Comparison of ENCODE assay signal across 13 cellular contexts in genomic region chr2:102436284-102436683, GRCh38. TPM values are rescaled to one million over a fixed set of nuclear protein-coding genes. Genes with fewer than 3 reads are reported as not detected.
DNase-seq lines count a peak whose midpoint lies in the region; ATAC-seq lines count a peak whose summit lies in the region.
"Had no signal": no experiment of that assay in that cellular context is flagged by ENCODE, and none has a peak within 500 bp of the region (broad histone marks: within the 10 kb centered on the region; RNA-seq: fewer than 3 reads in every experiment).

No MANE protein-coding gene starts in this region.

- H3K27ac Mint-ChIP-seq in T-helper 2 cell treated with Interferon-gamma antibody and Interleukin-4, amounts not matched to agents 5 μg/mL and 100 μg/mL, for 36 hours: no peak overlapping the region

- no peaks in the 10 kb centered on the region for H3K27me3 ChIP-seq in effector memory CD4-positive, alpha-beta T cell (replicated peaks; ENCODE audit: control insufficient read depth, insufficient read depth, low read length, poor library complexity, severe bottlenecking)

- peak; percentile 55 for DNase-seq in T-helper 2 cell treated with Interferon-gamma antibody and Interleukin-4, amounts not matched to agents 5 μg/mL and 100 μg/mL, for 36 hours (ENCODE audit: low spot score)
- DNase-seq in T-helper 2 cell (no peak), Kasumi-1 (lab: John Stamatoyannopoulos, UW) (peak; percentile 9 to 21), renal cortical epithelial cell (ENCODE audit: low read depth) (peak; percentile 79), NCI-H1417 (lab: John Stamatoyannopoulos, UW) (no peak)
- peak in 2 of 3 donors; percentile 4 to 5 for DNase-seq in effector memory CD4-positive, alpha-beta T cell
- DNase-seq: left colon, NCI-H2227 treated with DMSO at 0.1 percent for 48 hours, psoas muscle had no signal

- no peaks in the 10 kb centered on the region for H3K9me3 ChIP-seq in effector memory CD4-positive, alpha-beta T cell (ENCODE audit: control insufficient read depth, low read length)
- H3K9me3 ChIP-seq: psoas muscle had no signal

- H3K4me1 Mint-ChIP-seq in T-helper 2 cell treated with Interferon-gamma antibody and Interleukin-4, amounts not matched to agents 5 μg/mL and 100 μg/mL, for 36 hours (ENCODE audit: low read depth): peaks cover 31% of the 10 kb centered on the region

- H3K27me3 Mint-ChIP-seq in T-helper 2 cell treated with Interferon-gamma antibody and Interleukin-4, amounts not matched to agents 5 μg/mL and 100 μg/mL, for 36 hours (ENCODE audit: low read depth): no peaks in the 10 kb centered on the region

- H3K36me3 Mint-ChIP-seq in T-helper 2 cell treated with Interferon-gamma antibody and Interleukin-4, amounts not matched to agents 5 μg/mL and 100 μg/mL, for 36 hours (ENCODE audit: low read depth): peaks cover 6% of the 10 kb centered on the region

- no peaks in the 10 kb centered on the region for H3K4me1 ChIP-seq in effector memory CD4-positive, alpha-beta T cell (ENCODE audit: control insufficient read depth, insufficient read depth, low read length, poor library complexity, severe bottlenecking)
- H3K4me1 ChIP-seq: psoas muscle had no signal

- no peak overlapping the region for H3K27ac ChIP-seq in effector memory CD4-positive, alpha-beta T cell (ENCODE audit: insufficient read depth, low read length, poor library complexity, severe bottlenecking)
- H3K27ac ChIP-seq: psoas muscle, SK-N-MC had no signal

- H3K4me3 ChIP-seq in effector memory CD4-positive, alpha-beta T cell (ENCODE audit: insufficient read depth, low read depth, low read length, poor library complexity, severe bottlenecking): no peak overlapping the region
- H3K4me3 ChIP-seq: psoas muscle, SK-N-MC had no signal

- no peaks in the 10 kb centered on the region for H3K36me3 ChIP-seq in effector memory CD4-positive, alpha-beta T cell (ENCODE audit: control insufficient read depth, insufficient read depth, low read length)

- H3K9me3 Mint-ChIP-seq in T-helper 2 cell treated with Interferon-gamma antibody and Interleukin-4, amounts not matched to agents 5 μg/mL and 100 μg/mL, for 36 hours: no peaks in the 10 kb centered on the region

- H3K4me3 Mint-ChIP-seq in T-helper 2 cell treated with Interferon-gamma antibody and Interleukin-4, amounts not matched to agents 5 μg/mL and 100 μg/mL, for 36 hours: no peak overlapping the region

- no peak for ATAC-seq in GM18907 (IDR thresholded peaks at IDR 0.05; ENCODE audit: unreplicated experiment)
- ATAC-seq in HG03439 (IDR thresholded peaks at IDR 0.05; ENCODE audit: unreplicated experiment): no peak
- ATAC-seq: left colon, psoas muscle had no signal

RNA-seq across cellular contexts. Expression of gene IL18RAP, which starts 13.3 kb away (rescaled TPM):
- total RNA-seq in renal cortical epithelial cell: not detected in 2 replicates
- total RNA-seq: A673 had no signal

RNA-seq across cellular contexts. Expression of gene SLC9A4, which starts 36.7 kb away (rescaled TPM):
- 0.40 and 7.6 TPM in 2 replicates for total RNA-seq in renal cortical epithelial cell

Comparison
In these comparisons a context has a peak if more than half of its experiments do, and no peak if none do; other contexts are left out.
1. DNase-seq: peak in T-helper 2 cell treated with Interferon-gamma antibody and Interleukin-4, amounts not matched to agents 5 μg/mL and 100 μg/mL, for 36 hours (single experiment), Kasumi-1 (2 of 2), effector memory CD4-positive, alpha-beta T cell (2 of 3) and renal cortical epithelial cell (single experiment); none in T-helper 2 cell (0 of 5) and NCI-H1417 (0 of 3).